9 cellular contexts compared by ENCODE assay signal in genomic region chr3:190384241-190384863, GRCh38. TPM values are rescaled to one million over a fixed set of nuclear protein-coding genes. Genes with fewer than 3 reads are reported as not detected.
DNase-seq lines count a peak whose midpoint lies in the region; ATAC-seq and TF ChIP-seq lines count a peak whose summit lies in the region.
"Had no signal": no experiment of that assay in that cellular context is flagged by ENCODE, and none has a peak within 500 bp of the region (broad histone marks: within the 10 kb centered on the region; RNA-seq: fewer than 3 reads in every experiment).

No MANE protein-coding gene starts in this region.

- H3K9ac ChIP-seq in DND-41 (ENCODE audit: low read depth, low read length) (no peak overlapping the region), OCI-LY3 (ENCODE audit: low read length) (no peak overlapping the region), endodermal cell (ENCODE audit: extremely low read depth, low read length, poor library complexity, severe bottlenecking) (no peak overlapping the region)

- 0 out of 3 replicates have a peak, but pooled peaks have one; percentile 39 for ATAC-seq in DND-41 (ENCODE audit: insufficient read depth, low read depth)
- peak; percentile 82 for ATAC-seq in GM19397 (IDR thresholded peaks at IDR 0.05; ENCODE audit: unreplicated experiment)
- peak; percentile 52 for ATAC-seq in HG03439 (IDR thresholded peaks at IDR 0.05; ENCODE audit: unreplicated experiment)

- H3K4me1 Mint-ChIP-seq in endodermal cell, result peaks cover 12% of the 10 kb centered on the region

- H3K9me3 Mint-ChIP-seq in endodermal cell, result no peaks in the 10 kb centered on the region

- DNase-seq in DND-41 (no peak), endodermal cell (peak; percentile 71), non-pigmented ciliary epithelial cell (ENCODE audit: low read depth) (peak; percentile 56), NCI-H2081 treated with DMSO at 0.1 percent for 48 hours (lab: John Stamatoyannopoulos, UW) (no peak), SK-N-DZ (ENCODE audit: low spot score) (no peak)

- no peak overlapping the region for H2AFZ ChIP-seq in DND-41 (ENCODE audit: low read depth, low read length)
- no peak overlapping the region for H2AFZ ChIP-seq in OCI-LY3 (ENCODE audit: low read depth, low read length)

- no peak overlapping the region for H3K27ac Mint-ChIP-seq in endodermal cell

- H3K4me1 ChIP-seq in DND-41 (ENCODE audit: insufficient read depth, low read length) (no peaks in the 10 kb centered on the region), OCI-LY3 (ENCODE audit: low read length) (peaks cover 10% of the 10 kb centered on the region), endodermal cell (ENCODE audit: control insufficient read depth, insufficient read depth, low read length) (no peaks in the 10 kb centered on the region)

- H3K36me3 Mint-ChIP-seq in endodermal cell (ENCODE audit: low read depth), result no peaks in the 10 kb centered on the region

- 66 to 77% methylated on average over 2 to 3 of the region's 3 CpGs for WGBS in endodermal cell (ENCODE audit: insufficient coverage in 1 of 2, insufficient read length in 1 of 2), 2 experiments

- H3K36me3 ChIP-seq in DND-41 (ENCODE audit: insufficient read depth, low read length), result no peaks in the 10 kb centered on the region
- no peaks in the 10 kb centered on the region for H3K36me3 ChIP-seq in OCI-LY3 (replicated peaks; ENCODE audit: low read depth, low read length)
- H3K36me3 ChIP-seq in endodermal cell (ENCODE audit: control insufficient read depth, insufficient read depth, low read length), result no peaks in the 10 kb centered on the region

- H3K79me2 ChIP-seq in DND-41 (ENCODE audit: insufficient read depth, low read length) (no peaks in the 10 kb centered on the region), OCI-LY3 (ENCODE audit: low read length) (no peaks in the 10 kb centered on the region)

- no peak overlapping the region for H3K4me2 ChIP-seq in DND-41 (ENCODE audit: insufficient read depth, low read length)
- H3K4me2 ChIP-seq in OCI-LY3 (ENCODE audit: low read length), result no peak overlapping the region

- H3K27me3 ChIP-seq in DND-41 (ENCODE audit: insufficient read depth, low read length, poor library complexity) (peaks cover 5% of the 10 kb centered on the region), OCI-LY3 (ENCODE audit: low read depth, low read length) (no peaks in the 10 kb centered on the region), endodermal cell (ENCODE audit: control insufficient read depth, insufficient read depth, low read length, poor library complexity, severe bottlenecking) (no peaks in the 10 kb centered on the region)

- H3K27ac ChIP-seq in DND-41 (ENCODE audit: low read length), result no peak overlapping the region
- H3K27ac ChIP-seq in OCI-LY3 (ENCODE audit: low read length), result no peak overlapping the region
- no peak overlapping the region for H3K27ac ChIP-seq in endodermal cell (ENCODE audit: low read depth, low read length)

- no peaks in the 10 kb centered on the region for H3K9me3 ChIP-seq in DND-41 (ENCODE audit: insufficient read depth, low read length, severe bottlenecking)
- H3K9me3 ChIP-seq in OCI-LY3 (ENCODE audit: insufficient read depth, low read length), result no peaks in the 10 kb centered on the region
- H3K9me3 ChIP-seq in endodermal cell (ENCODE audit: control insufficient read depth, low read length), result no peaks in the 10 kb centered on the region

- no peak overlapping the region for H3K4me3 Mint-ChIP-seq in endodermal cell

- no peaks in the 10 kb centered on the region for H3K27me3 Mint-ChIP-seq in endodermal cell (ENCODE audit: insufficient read depth)

- H4K20me1 ChIP-seq in DND-41 (ENCODE audit: insufficient read depth, low read length), result no peaks in the 10 kb centered on the region
- H4K20me1 ChIP-seq in OCI-LY3 (ENCODE audit: insufficient read depth, low read length), result no peaks in the 10 kb centered on the region

- H3K4me3 ChIP-seq in DND-41 (ENCODE audit: low read depth in 1 of 2, low read length in 2 of 2), result no peak overlapping the region
- H3K4me3 ChIP-seq in OCI-LY3 (ENCODE audit: low read length), result no peak overlapping the region
- no peak overlapping the region for H3K4me3 ChIP-seq in endodermal cell (ENCODE audit: low read length)

- TF ChIP-seq CTCF in DND-41 (IDR thresholded peaks at IDR 0.05; ENCODE audit: borderline replicate concordance, extremely low read depth, low read length, poor library complexity, severe bottlenecking) (peak; percentile 39), OCI-LY3 (IDR thresholded peaks at IDR 0.05; ENCODE audit: low read depth, low read length) (peak; percentile 97), endodermal cell (conservative IDR thresholded peaks at IDR 0.05) (peak; percentile 78)

RNA-seq across cellular contexts. Expression of gene CLDN16, which starts 3.6 kb away (rescaled TPM):
- total RNA-seq in endodermal cell, result 1 to 10 TPM in 1 of 2 donors, under 1 TPM in 1; 0.40 to 1.1 TPM
- 0.14 TPM for polyA plus RNA-seq in endodermal cell (2013, experiment 1 of 2)
- polyA plus RNA-seq in endodermal cell (2013, experiment 2 of 2), result 0.25 TPM
- not detected in 2 replicates for polyA plus RNA-seq in SK-N-DZ (2014; cell fraction: cytosol; rRNA removed)
- polyA plus RNA-seq in SK-N-DZ (2014; cell fraction: nucleus; rRNA removed), result not detected in 2 replicates
- total RNA-seq: activated CD8-positive, alpha-beta memory T cell treated with anti-CD3 and anti-CD28 coated beads for 36 hours had no signal

Comparison
In these comparisons a context has a peak if more than half of its experiments do, and no peak if none do; other contexts are left out.
1. DNase-seq: peak in endodermal cell (single experiment) and non-pigmented ciliary epithelial cell (single experiment); none in DND-41 (single experiment), NCI-H2081 treated with DMSO at 0.1 percent for 48 hours (single experiment) and SK-N-DZ (single experiment).
2. CTCF ChIP-seq: peak in every context shown above with its lines; median percentile 97 in OCI-LY3; 78 in endodermal cell; 39 in DND-41.
3. Peak in every context shown above with its lines, with median percentiles within 50 percentile points of each other: ATAC-seq.